Comparison of ENCODE assay signal across 1 cellular context in genomic region chrX:47574096-47574553, GRCh38.
TF ChIP-seq lines count a peak whose summit lies in the region.

No MANE protein-coding gene starts in this region.

TF ChIP-seq in K562, 482 proteins besides CTCF, POLR2A, EP300 and RAD21:
- TF ChIP-seq ZBTB33 (CRISPR knock-in tag; IDR thresholded peaks at IDR 0.05): peak; percentile 89
- peak; percentile 41; the same call in 1 of the 2 replicates for TF ChIP-seq ZBTB7A (IDR thresholded peaks at IDR 0.05; ENCODE audit: borderline replicate concordance, control insufficient read depth, low read depth, low read length)
- TF ChIP-seq POLR2G (IDR thresholded peaks at IDR 0.05; ENCODE audit: low read depth, low read length): peak; percentile 52
- TF ChIP-seq LCOR (CRISPR knock-in tag; IDR thresholded peaks at IDR 0.05): no peak
